Comparison of ENCODE assay signal across 9 cellular contexts in genomic region chr13:98890186-98890585, GRCh38.
DNase-seq lines count a peak whose midpoint lies in the region; ATAC-seq lines count a peak whose summit lies in the region.
"Had no signal": no experiment of that assay in that cellular context is flagged by ENCODE, and none has a peak within 500 bp of the region (broad histone marks: within the 10 kb centered on the region; RNA-seq: fewer than 3 reads in every experiment).

No MANE protein-coding gene starts in this region.

- H3K4me3 Mint-ChIP-seq in activated CD8-positive, alpha-beta T cell treated with anti-CD3 and anti-CD28 coated beads, Interleukin-2, amount 10 ng/mL, durations not matched to agents 7 days and 5 days = no peak overlapping the region
- H3K4me3 Mint-ChIP-seq: activated B cell treated with CpG ODN at 0.5 μM for 24 hours had no signal

- peak overlapping the region; percentile 58 for H3K27ac Mint-ChIP-seq in activated CD8-positive, alpha-beta T cell treated with anti-CD3 and anti-CD28 coated beads, Interleukin-2, amount 10 ng/mL, durations not matched to agents 7 days and 5 days
- H3K27ac Mint-ChIP-seq: activated B cell treated with CpG ODN at 0.5 μM for 24 hours had no signal

- CTCF ChIA-PET in activated CD8-positive, alpha-beta T cell treated with anti-CD3 and anti-CD28 coated beads, Interleukin-2, amount 10 ng/mL, durations not matched to agents 7 days and 5 days (lab: Charles Lee) = interaction anchor here (1.0 to 2.4 kb wide), 3 partner anchors 10 to 21 kb away, joined by 3 to 8 read pairs (median 5); no protein-coding TSS in a partner anchor

- H3K4me1 Mint-ChIP-seq in activated CD8-positive, alpha-beta T cell treated with anti-CD3 and anti-CD28 coated beads, Interleukin-2, amount 10 ng/mL, durations not matched to agents 7 days and 5 days (ENCODE audit: low read depth) = peaks cover 11% of the 10 kb centered on the region

- no peaks in the 10 kb centered on the region for H3K9me3 Mint-ChIP-seq in activated CD8-positive, alpha-beta T cell treated with anti-CD3 and anti-CD28 coated beads, Interleukin-2, amount 10 ng/mL, durations not matched to agents 7 days and 5 days (ENCODE audit: insufficient read depth)
- H3K9me3 Mint-ChIP-seq: activated B cell treated with CpG ODN at 0.5 μM for 24 hours had no signal

- intact Hi-C loops in head of caudate nucleus (cut with DNase I) = no loop called here

- ATAC-seq in activated CD8-positive, alpha-beta T cell treated with anti-CD3 and anti-CD28 coated beads, Interleukin-2, amount 10 ng/mL, durations not matched to agents 7 days and 5 days = no peak
- no peak for ATAC-seq in GM18873 (IDR thresholded peaks at IDR 0.05; ENCODE audit: low FRiP score, unreplicated experiment)
- ATAC-seq in GM18498 (IDR thresholded peaks at IDR 0.05; ENCODE audit: unreplicated experiment) = no peak

- DNase-seq in HPDE6-E6E7 (ENCODE audit: extremely low spot score) = peak; percentile 73
- no peak for DNase-seq in activated CD8-positive, alpha-beta T cell treated with anti-CD3 and anti-CD28 coated beads, Interleukin-2, amount 10 ng/mL, durations not matched to agents 7 days and 5 days
- peak in 36 of 42 donors; percentile 9 to 83 (median 48) for DNase-seq in head of caudate nucleus
- peak; percentile 22 to 42 (median 38) for DNase-seq in stimulated activated CD4-positive, alpha-beta T cell treated with anti-CD3 and anti-CD28 coated beads, TNF-alpha, amount 100 ng/mL, for 24 hours (ENCODE audit: low read depth in 3 of 3)
- no peak for DNase-seq in NCI-H2227 (lab: John Stamatoyannopoulos, UW; ENCODE audit: unreplicated experiment)
- no peak for DNase-seq in NCI-H128 (lab: John Stamatoyannopoulos, UW; ENCODE audit: unreplicated experiment)
- DNase-seq: activated B cell treated with CpG ODN at 0.5 μM for 24 hours had no signal

- no peaks in the 10 kb centered on the region for H3K27me3 Mint-ChIP-seq in activated CD8-positive, alpha-beta T cell treated with anti-CD3 and anti-CD28 coated beads, Interleukin-2, amount 10 ng/mL, durations not matched to agents 7 days and 5 days (ENCODE audit: low read depth)
- H3K27me3 Mint-ChIP-seq: activated B cell treated with CpG ODN at 0.5 μM for 24 hours had no signal

- peaks cover 41% of the 10 kb centered on the region for H3K36me3 Mint-ChIP-seq in activated CD8-positive, alpha-beta T cell treated with anti-CD3 and anti-CD28 coated beads, Interleukin-2, amount 10 ng/mL, durations not matched to agents 7 days and 5 days (ENCODE audit: low read depth)

- POLR2A ChIA-PET in activated CD8-positive, alpha-beta T cell treated with anti-CD3 and anti-CD28 coated beads, Interleukin-2, amount 10 ng/mL, durations not matched to agents 7 days and 5 days (lab: Charles Lee) = interaction anchor here (0.9 kb wide), 1 partner anchor 15 kb away, joined by 4 read pairs; no protein-coding TSS in a partner anchor

Comparison
In these comparisons a context has a peak if more than half of its experiments do, and no peak if none do; other contexts are left out.
1. DNase-seq: peak in HPDE6-E6E7 (single experiment), head of caudate nucleus (36 of 42) and stimulated activated CD4-positive, alpha-beta T cell treated with anti-CD3 and anti-CD28 coated beads, TNF-alpha, amount 100 ng/mL, for 24 hours (3 of 3); none in activated CD8-positive, alpha-beta T cell treated with anti-CD3 and anti-CD28 coated beads, Interleukin-2, amount 10 ng/mL, durations not matched to agents 7 days and 5 days (single experiment), NCI-H2227 (single experiment) and NCI-H128 (single experiment).